ENCODE assay signal across 9 cellular contexts in the genomic region with DNA sequence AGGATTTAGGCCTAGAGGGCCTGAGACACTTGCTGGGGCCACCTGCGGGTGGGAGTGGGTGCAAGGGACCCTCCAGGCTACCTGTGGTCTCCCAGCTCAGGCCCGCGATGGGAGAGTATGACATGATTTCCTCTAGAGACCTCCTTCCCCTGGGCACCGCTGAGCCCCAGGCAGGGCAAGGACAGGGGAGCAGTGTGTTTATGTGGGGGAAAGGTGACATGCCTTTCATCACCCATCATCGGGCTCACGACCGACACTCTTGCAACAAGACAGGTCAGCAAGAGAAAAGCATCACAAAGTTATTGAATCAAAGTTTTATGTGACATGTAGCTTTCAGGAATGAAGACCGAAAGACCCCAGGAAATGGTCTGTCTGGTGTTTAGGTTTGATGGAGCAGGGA. TPM values are rescaled to one million over a fixed set of nuclear protein-coding genes. Genes with fewer than 3 reads are reported as not detected.
DNase-seq lines count a peak whose midpoint lies in the region; ATAC-seq, FAIRE-seq and TF ChIP-seq lines count a peak whose summit lies in the region.
"Had no signal": no experiment of that assay in that cellular context is flagged by ENCODE, and none has a peak within 500 bp of the region (broad histone marks: within the 10 kb centered on the region; RNA-seq: fewer than 3 reads in every experiment).

No MANE protein-coding gene starts in this region.

- H3K9ac ChIP-seq in K562 (ENCODE audit: insufficient read depth in 1 of 2, low read depth in 2 of 2, low read length in 2 of 2), result no peak overlapping the region

- H3K4me1 Mint-ChIP-seq in HFFc6 (ENCODE audit: low read depth), result peaks cover 35% of the 10 kb centered on the region
- H3K4me1 Mint-ChIP-seq in memory B cell, result peaks cover 42% of the 10 kb centered on the region

- H3K4me2 ChIP-seq in K562 (ENCODE audit: insufficient read depth, low read length), result no peak overlapping the region

- in situ Hi-C loops in K562 (cut with MboI), result no loop called here

- H3K4me3 ChIP-seq in A673 (ENCODE audit: low read depth, low read length, poor library complexity, severe bottlenecking) (no peak overlapping the region), K562 (no peak overlapping the region), WERI-Rb-1 (ENCODE audit: low read depth, low read length) (no peak overlapping the region)

- no peak overlapping the region for H2AFZ ChIP-seq in K562 (ENCODE audit: low read depth, low read length)

- no peak for FAIRE-seq in K562 (lab: Jason Lieb, UNC)

- H3K9me3 Mint-ChIP-seq in HFFc6 (no peaks in the 10 kb centered on the region), memory B cell (no peaks in the 10 kb centered on the region)

- H3K27ac ChIP-seq in A673 (ENCODE audit: low read depth, low read length, poor library complexity, severe bottlenecking), result peak overlapping the region; percentile 59
- peak overlapping the region; percentile 29; the same call in 1 of the 3 replicates for H3K27ac ChIP-seq in K562 (ENCODE audit: extremely low read depth, low read depth, low read length)
- no peak overlapping the region for H3K27ac ChIP-seq in WERI-Rb-1

- H3K9me3 ChIP-seq in A673 (ENCODE audit: low read depth, low read length, poor library complexity, severe bottlenecking) (no peaks in the 10 kb centered on the region), K562 (replicated peaks; ENCODE audit: control insufficient read depth, insufficient read depth, low read depth, low read length) (no peaks in the 10 kb centered on the region), WERI-Rb-1 (ENCODE audit: severe bottlenecking) (no peaks in the 10 kb centered on the region)

- TF ChIP-seq EP300 in K562 (IDR thresholded peaks at IDR 0.05; ENCODE audit: low read length), result no peak

- H3K27me3 Mint-ChIP-seq in HFFc6 (ENCODE audit: insufficient read depth), result peaks cover 5% of the 10 kb centered on the region; the same call in 1 of the 2 replicates
- H3K27me3 Mint-ChIP-seq in memory B cell, result no peaks in the 10 kb centered on the region

- WGBS in K562 (ENCODE audit: insufficient coverage, low coverage, missing lambda C conversion rate), result 87% methylated on average over 8 of the region's 8 CpGs

- POLR2A ChIA-PET in A673 (lab: Charles Lee; ENCODE audit: low non-redundant PET) (no interaction called here), K562 (lab: Yijun Ruan, JAX) (interaction anchor here (0.5 to 4.7 kb wide), 7 partner anchors 9 to 1904 kb away, joined by 3 to 24 read pairs (median 4); no protein-coding TSS in a partner anchor)

- H3K27ac Mint-ChIP-seq in HFFc6 (peak overlapping the region; percentile 62), memory B cell (peak overlapping the region; percentile 89)

- H3K36me3 Mint-ChIP-seq in HFFc6 (ENCODE audit: low read depth) (peaks cover 15% of the 10 kb centered on the region), memory B cell (no peaks in the 10 kb centered on the region)

- peaks cover 8% of the 10 kb centered on the region for H3K9me1 ChIP-seq in K562 (ENCODE audit: control insufficient read depth, insufficient read depth, low read length)

- TF ChIP-seq CTCF in A673 (conservative IDR thresholded peaks at IDR 0.05; ENCODE audit: low read depth, low read length) (no peak), HFFc6 (IDR thresholded peaks at IDR 0.05) (no peak), K562 (IDR thresholded peaks at IDR 0.05 in 2 of 3, conservative IDR thresholded peaks at IDR 0.05 in 1 of 3; ENCODE audit: insufficient read depth in 2 of 3, low read depth in 1 of 3, low read length in 3 of 3) (no peak), WERI-Rb-1 (IDR thresholded peaks at IDR 0.05; ENCODE audit: low read depth, low read length) (no peak)

- peak overlapping the region; percentile 31; the same call in 1 of the 2 replicates for H3K4me3 Mint-ChIP-seq in HFFc6
- H3K4me3 Mint-ChIP-seq in memory B cell, result no peak overlapping the region

- H3K79me2 ChIP-seq in K562 (ENCODE audit: control insufficient read depth, insufficient read depth, low read length), result peaks cover 93% of the 10 kb centered on the region

- no TSS peak for BruUV-seq in A673 (replicated peaks; lab: Mats Ljungman, UMichigan)
- no TSS peak for BruUV-seq in K562 (replicated peaks; lab: Mats Ljungman, UMichigan)

- ATAC-seq in K562, result no peak
- no peak for ATAC-seq in memory B cell (ENCODE audit: low read depth)

- peaks cover 58% of the 10 kb centered on the region for H4K20me1 ChIP-seq in K562 (replicated peaks; ENCODE audit: control insufficient read depth, insufficient read depth, low read length)

- H3K36me3 ChIP-seq in A673 (ENCODE audit: insufficient read depth, low read length, poor library complexity, severe bottlenecking) (peaks cover 35% of the 10 kb centered on the region), K562 (ENCODE audit: control insufficient read depth, insufficient read depth, low read length) (peaks cover 77% of the 10 kb centered on the region), WERI-Rb-1 (no peaks in the 10 kb centered on the region; the same call in 1 of the 2 replicates)

- CTCF ChIA-PET in A673 (lab: Charles Lee), result interaction anchor here (0.6 kb wide), 1 partner anchor 31 kb away, joined by 3 read pairs; no protein-coding TSS in a partner anchor
- CTCF ChIA-PET in K562 (lab: Yijun Ruan, JAX; ENCODE audit: low intra/inter-chr PET ratio), result no interaction called here

- no peak for TF ChIP-seq RAD21 in K562 (CRISPR knock-in tag; conservative IDR thresholded peaks at IDR 0.05 in 1 of 2, IDR thresholded peaks at IDR 0.05 in 1 of 2)

- DNase-seq in A673 (ENCODE audit: low spot score) (no peak), HFFc6 (no peak), K562 (ENCODE audit: extremely low read depth in 1 of 4, low spot score in 3 of 4) (no peak), memory B cell (ENCODE audit: low spot score in 2 of 2) (no peak), epidermal melanocyte (ENCODE audit: insufficient read length, low spot score) (no peak), NCI-H446 treated with DMSO at 0.1 percent for 48 hours (lab: John Stamatoyannopoulos, UW) (no peak), WERI-Rb-1 (no peak), SKM-1 treated with dmso at 0.1 percent for 144 hours (lab: John Stamatoyannopoulos, UW; ENCODE audit: unreplicated experiment) (no peak)
- DNase-seq: activated CD4-positive, CD25-positive, alpha-beta regulatory T cell had no signal

- H3K4me1 ChIP-seq in A673 (ENCODE audit: insufficient read depth, low read length, poor library complexity, severe bottlenecking) (peaks cover 36% of the 10 kb centered on the region), K562 (replicated peaks in 1 of 2; ENCODE audit: control insufficient read depth in 2 of 2, insufficient read depth in 2 of 2, low read length in 2 of 2) (peaks cover 6 to 40% of the 10 kb centered on the region in 2 experiments)

- TF ChIP-seq POLR2A in K562 (conservative IDR thresholded peaks at IDR 0.05), result no peak

- intact Hi-C loops in A673 (cut with micrococcal nuclease; ENCODE audit: unreplicated experiment) (no loop called here), K562 (cut with micrococcal nuclease) (no loop called here)

- no peaks in the 10 kb centered on the region for H3K27me3 ChIP-seq in A673 (replicated peaks; ENCODE audit: insufficient read depth, low read depth, low read length, poor library complexity)
- H3K27me3 ChIP-seq in K562 (ENCODE audit: control insufficient read depth in 2 of 2, insufficient read depth in 2 of 2, low read length in 2 of 2), result no peaks in the 10 kb centered on the region
- H3K27me3 ChIP-seq in WERI-Rb-1 (ENCODE audit: insufficient read depth, low read depth, severe bottlenecking), result no peaks in the 10 kb centered on the region

RNA-seq across cellular contexts. Expression of gene SH2B3, which starts 19.9 kb away (rescaled TPM):
- total RNA-seq in A673 (2021), result 109 and 133 TPM in 2 replicates
- 10 to 100 TPM; 54.0 to 80.3 (median 69.8) TPM for total RNA-seq in HFFc6 (2021; fragmentation: NEBNext Ultra II Directional; extraction: Animal tissue kit (Norgen Biotek cat#: 25700))
- 50.2 and 69.6 TPM in 2 replicates for total RNA-seq in K562 (2011; cell fraction: chromatin; rRNA removed; ENCODE audit: low replicate concordance)
- 38.4 and 40.4 TPM in 2 replicates for total RNA-seq in K562 (2011; cell fraction: nucleolus; rRNA removed)
- total RNA-seq in K562 (2011; cell fraction: nucleoplasm; rRNA removed), result 52.1 and 86.9 TPM in 2 replicates
- total RNA-seq in K562 (2014; rRNA removed), result 46.7 and 52.0 TPM in 2 replicates
- total RNA-seq in K562 (2014; rRNA removed; fragmentation: Illumina TruSeq; extraction: Trizol), result 37.4 and 46.7 TPM in 2 replicates
- 22.9 and 23.4 TPM in 2 replicates for total RNA-seq in K562 (2015; rRNA removed; fragmentation: Illumina TruSeq; extraction: Trizol)
- 63.8 and 75.3 TPM in 2 replicates for total RNA-seq in K562 (2021)
- polyA plus RNA-seq in K562 (2011; rRNA removed), result 28.2 and 32.5 TPM in 2 replicates
- 33.3 and 57.9 TPM in 2 replicates for polyA plus RNA-seq in K562 (2011; cell fraction: cytosol; rRNA removed)
- polyA plus RNA-seq in K562 (2011; cell fraction: nucleus; rRNA removed), result 25.5 and 39.5 TPM in 2 replicates
- 29.2 and 33.2 TPM in 2 replicates for polyA plus RNA-seq in K562 (2012)
- polyA plus RNA-seq in K562 (2014; fragmentation: Illumina TruSeq; extraction: Trizol), result 59.9 and 64.4 TPM in 2 replicates
- polyA plus RNA-seq in K562 (2014; fragmentation: Nextera tagmentation; extraction: Ambion mirVana), result 10 to 100 TPM; 10.8 to 14.3 TPM
- polyA plus RNA-seq in K562 (2014; rRNA removed), result 38.6 and 41.3 TPM in 2 replicates
- polyA minus RNA-seq in K562 (2011; rRNA and poly(A)+ RNA removed), result 22.2 and 28.8 TPM in 2 replicates
- 40.8 and 46.0 TPM in 2 replicates for polyA minus RNA-seq in K562 (2011; cell fraction: cytosol; rRNA and poly(A)+ RNA removed)
- 10.2 and 14.4 TPM in 2 replicates for polyA minus RNA-seq in K562 (2011; cell fraction: nucleus; rRNA and poly(A)+ RNA removed)

RNA-seq across cellular contexts. Expression of gene PHETA1, which starts 56.8 kb away (rescaled TPM):
- total RNA-seq in A673 (2021) (5.7 and 6.6 TPM in 2 replicates), K562 (2014; rRNA removed) (6.2 and 8.0 TPM in 2 replicates), K562 (2014; rRNA removed; fragmentation: Illumina TruSeq; extraction: Trizol) (1.3 and 1.5 TPM in 2 replicates), K562 (2015; rRNA removed; fragmentation: Illumina TruSeq; extraction: Trizol) (3.0 and 3.5 TPM in 2 replicates), K562 (2021) (8.9 and 12.4 TPM in 2 replicates)
- 10 to 100 TPM; 11.5 to 15.0 (median 14.0) TPM for total RNA-seq in HFFc6 (2021; fragmentation: NEBNext Ultra II Directional; extraction: Animal tissue kit (Norgen Biotek cat#: 25700))
- 4.2 and 14.8 TPM in 2 replicates for total RNA-seq in K562 (2011; cell fraction: chromatin; rRNA removed; ENCODE audit: low replicate concordance)
- 14.1 and 15.7 TPM in 2 replicates for total RNA-seq in K562 (2011; cell fraction: nucleolus; rRNA removed)
- 6.2 and 8.2 TPM in 2 replicates for total RNA-seq in K562 (2011; cell fraction: nucleoplasm; rRNA removed)
- polyA plus RNA-seq in K562 (2011; rRNA removed) (2.2 and 2.5 TPM in 2 replicates), K562 (2014; fragmentation: Illumina TruSeq; extraction: Trizol) (3.4 and 5.7 TPM in 2 replicates), K562 (2014; fragmentation: Nextera tagmentation; extraction: Ambion mirVana) (under 1 TPM; 0.03 to 0.17 TPM), K562 (2014; rRNA removed) (6.9 and 7.2 TPM in 2 replicates)
- 2.8 and 8.2 TPM in 2 replicates for polyA plus RNA-seq in K562 (2011; cell fraction: cytosol; rRNA removed)
- polyA plus RNA-seq in K562 (2011; cell fraction: nucleus; rRNA removed), result 6.7 and 12.1 TPM in 2 replicates
- polyA plus RNA-seq in K562 (2012), result 6.0 and 7.5 TPM in 2 replicates
- 0.84 and 1.5 TPM in 2 replicates for polyA minus RNA-seq in K562 (2011; rRNA and poly(A)+ RNA removed)
- 2.2 and 4.1 TPM in 2 replicates for polyA minus RNA-seq in K562 (2011; cell fraction: cytosol; rRNA and poly(A)+ RNA removed)
- 3.6 and 4.3 TPM in 2 replicates for polyA minus RNA-seq in K562 (2011; cell fraction: nucleus; rRNA and poly(A)+ RNA removed)
